8 cellular contexts compared by ENCODE assay signal in genomic region chr10:21517134-21517982, GRCh38. TPM values are rescaled to one million over a fixed set of nuclear protein-coding genes. Genes with fewer than 3 reads are reported as not detected.
DNase-seq lines count a peak whose midpoint lies in the region; ATAC-seq and TF ChIP-seq lines count a peak whose summit lies in the region.

No MANE protein-coding gene starts in this region.

- H3K9me3 ChIP-seq in mucosa of descending colon (no peaks in the 10 kb centered on the region), upper lobe of right lung (no peaks in the 10 kb centered on the region)

- intact Hi-C loops in mucosa of descending colon (cut with DNase I, micrococcal nuclease), result no loop called here
- intact Hi-C loops in upper lobe of right lung (cut with DNase I), result loop anchor here (10.0 kb wide), 1 partner anchor 217 kb away; no protein-coding TSS in a partner anchor

- H3K4me1 ChIP-seq in mucosa of descending colon (ENCODE audit: low read depth) (peaks cover 21% of the 10 kb centered on the region), upper lobe of right lung (peaks cover 15% of the 10 kb centered on the region)

- H3K4me3 ChIP-seq in epithelial cell of esophagus (ENCODE audit: low read length) (peak overlapping the region; percentile 49), mucosa of descending colon (no peak overlapping the region), upper lobe of right lung (peak overlapping the region; percentile 60)

- ATAC-seq in GM19452 (IDR thresholded peaks at IDR 0.05; ENCODE audit: unreplicated experiment) (peak; percentile 54), HG03460 (IDR thresholded peaks at IDR 0.05; ENCODE audit: unreplicated experiment) (peak; percentile 44), mucosa of descending colon (peak; percentile 57), upper lobe of right lung (peak; percentile 84)

- H3K36me3 ChIP-seq in mucosa of descending colon (ENCODE audit: low read depth) (no peaks in the 10 kb centered on the region), upper lobe of right lung (no peaks in the 10 kb centered on the region)

- H3K27me3 ChIP-seq in upper lobe of right lung, result peaks cover 55% of the 10 kb centered on the region

- peak overlapping the region; percentile 81 for H3K27ac ChIP-seq in upper lobe of right lung

- TF ChIP-seq CTCF in epithelial cell of esophagus (IDR thresholded peaks at IDR 0.05; ENCODE audit: insufficient read depth, low read depth, low read length, missing control alignments) (no peak), mucosa of descending colon (IDR thresholded peaks at IDR 0.05) (no peak), upper lobe of right lung (IDR thresholded peaks at IDR 0.05) (no peak)

- DNase-seq in EH (ENCODE audit: low read depth) (peak; percentile 66), T-helper 9 cell (peak; percentile 23), epithelial cell of esophagus (ENCODE audit: low read depth) (peak; percentile 44), mucosa of descending colon (peak; percentile 28 to 59 (median 55)), upper lobe of right lung (peak; percentile 82), DMS114 treated with DMSO at 0.1 percent for 48 hours (lab: John Stamatoyannopoulos, UW; ENCODE audit: unreplicated experiment) (no peak)

RNA-seq across cellular contexts. Expression of gene SKIDA1, which starts 8.1 kb away (rescaled TPM):
- 1 to 10 TPM in 1 of 3 donors, under 1 TPM in 2; 0.03 to 2.4 (median 0.34) TPM for total RNA-seq in mucosa of descending colon
- 0.69 TPM for total RNA-seq in upper lobe of right lung

RNA-seq across cellular contexts. Expression of gene MLLT10, which starts 16.7 kb away (rescaled TPM):
- total RNA-seq in mucosa of descending colon, result 10 to 100 TPM; 29.6 to 43.1 (median 35.8) TPM
- 60.6 TPM for total RNA-seq in upper lobe of right lung
